8 cellular contexts compared by ENCODE assay signal in the genomic region with DNA sequence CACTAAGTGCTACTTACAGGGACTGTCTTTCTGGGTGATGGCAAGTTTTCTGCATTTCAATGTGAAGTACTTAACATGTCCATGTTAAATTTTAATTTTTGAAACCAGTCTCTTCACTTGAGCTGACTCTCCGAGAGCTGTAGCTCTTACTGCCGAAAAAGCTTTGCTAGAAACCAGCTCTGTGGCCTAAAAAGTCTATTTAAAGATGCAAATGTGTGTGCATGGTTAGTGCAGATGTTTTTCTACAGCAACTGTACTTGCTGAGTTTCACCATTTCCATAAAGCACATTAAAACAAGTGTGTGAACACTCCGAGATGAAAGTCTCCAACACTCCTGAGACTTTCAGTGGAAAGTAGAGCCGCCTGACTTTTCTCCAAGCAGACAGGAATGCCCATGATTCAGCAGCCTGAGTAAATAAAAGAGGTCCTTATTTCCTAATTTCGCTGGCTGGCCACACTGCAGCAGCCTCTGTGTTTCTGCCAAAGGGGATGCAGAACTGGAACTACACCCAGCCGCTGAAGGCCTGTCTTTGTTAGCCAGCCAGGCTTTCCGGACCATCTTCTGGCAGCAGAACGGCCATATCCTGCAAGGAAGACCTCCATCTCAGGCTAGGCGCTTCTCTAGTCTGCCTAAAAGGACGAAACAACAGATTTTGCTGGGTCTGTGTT.
A peak's percentile ranks its signal among the peaks of the same experiment; 100 is the strongest.
DNase-seq lines count a peak whose midpoint lies in the region; ATAC-seq and TF ChIP-seq lines count a peak whose summit lies in the region.

No MANE protein-coding gene starts in this region.

- H3K4me2 ChIP-seq in OCI-LY1 (ENCODE audit: low read length): peak overlapping the region; percentile 54

- H3K36me3 ChIP-seq in OCI-LY1 (ENCODE audit: insufficient read depth, low read length): peaks cover 14% of the 10 kb centered on the region
- no peaks in the 10 kb centered on the region for H3K36me3 ChIP-seq in HAP-1 (replicated peaks)

- ATAC-seq in HG03342 (IDR thresholded peaks at IDR 0.05; ENCODE audit: unreplicated experiment) (no peak), GM18861 (IDR thresholded peaks at IDR 0.05; ENCODE audit: unreplicated experiment) (no peak)

- TF ChIP-seq CTCF in OCI-LY1 (IDR thresholded peaks at IDR 0.05; ENCODE audit: low read length): no peak
- no peak for TF ChIP-seq CTCF in fibroblast of the aortic adventitia (IDR thresholded peaks at IDR 0.05; ENCODE audit: insufficient read depth, low read length)

- H3K9me3 ChIP-seq in OCI-LY1 (ENCODE audit: low read length) (no peaks in the 10 kb centered on the region), HAP-1 (no peaks in the 10 kb centered on the region)

- no peaks in the 10 kb centered on the region for H3K27me3 ChIP-seq in OCI-LY1 (ENCODE audit: insufficient read depth, low read length)
- no peaks in the 10 kb centered on the region for H3K27me3 ChIP-seq in HAP-1 (ENCODE audit: low read depth)

- in situ Hi-C loops in HAP-1 (cut with MboI; ENCODE audit: low sequenced_read_pairs): no loop called here

- no peaks in the 10 kb centered on the region for H3K79me2 ChIP-seq in OCI-LY1 (ENCODE audit: insufficient read depth, low read length)

- DNase-seq in ELR (ENCODE audit: low read depth) (peak; percentile 30), fibroblast of the aortic adventitia (ENCODE audit: low read depth) (peak; percentile 95), pons (ENCODE audit: low spot score) (peak; percentile 97), HAP-1 (ENCODE audit: low spot score in 2 of 2) (no peak)
- DNase-seq in stimulated activated CD4-positive, alpha-beta T cell treated with anti-CD3 and anti-CD28 coated beads, Interleukin-4, amount 100 ng/mL, for 24 hours: no peak

- peak overlapping the region; percentile 16; the same call in 1 of the 2 replicates for H3K9ac ChIP-seq in OCI-LY1 (ENCODE audit: low read length)

- H3F3A ChIP-seq in OCI-LY1 (ENCODE audit: insufficient read depth, low read length): no peaks in the 10 kb centered on the region

- no peaks in the 10 kb centered on the region for H3K9me2 ChIP-seq in OCI-LY1 (ENCODE audit: low read depth, low read length)

- H3K4me1 ChIP-seq in OCI-LY1 (ENCODE audit: insufficient read depth, low read length, severe bottlenecking) (peaks cover 66% of the 10 kb centered on the region), HAP-1 (no peaks in the 10 kb centered on the region)

- no peak overlapping the region for H2AFZ ChIP-seq in OCI-LY1 (ENCODE audit: low read length)

- H4K20me1 ChIP-seq in OCI-LY1 (ENCODE audit: insufficient read depth, low read length): no peaks in the 10 kb centered on the region

- H3K4me3 ChIP-seq in OCI-LY1 (ENCODE audit: low read depth, low read length, poor library complexity, severe bottlenecking): peak overlapping the region; percentile 12
- peak overlapping the region; percentile 32 for H3K4me3 ChIP-seq in fibroblast of the aortic adventitia (ENCODE audit: low read depth, low read length)
- no peak overlapping the region for H3K4me3 ChIP-seq in HAP-1

- peak overlapping the region; percentile 82 for H3K27ac ChIP-seq in OCI-LY1 (ENCODE audit: low read depth, low read length, poor library complexity, severe bottlenecking)

Comparison
In these comparisons a context has a peak if more than half of its experiments do, and no peak if none do; other contexts are left out.
1. DNase-seq: peak in ELR (single experiment), fibroblast of the aortic adventitia (single experiment) and pons (single experiment); none in stimulated activated CD4-positive, alpha-beta T cell treated with anti-CD3 and anti-CD28 coated beads, Interleukin-4, amount 100 ng/mL, for 24 hours (single experiment) and HAP-1 (0 of 2).